In the genomic region with DNA sequence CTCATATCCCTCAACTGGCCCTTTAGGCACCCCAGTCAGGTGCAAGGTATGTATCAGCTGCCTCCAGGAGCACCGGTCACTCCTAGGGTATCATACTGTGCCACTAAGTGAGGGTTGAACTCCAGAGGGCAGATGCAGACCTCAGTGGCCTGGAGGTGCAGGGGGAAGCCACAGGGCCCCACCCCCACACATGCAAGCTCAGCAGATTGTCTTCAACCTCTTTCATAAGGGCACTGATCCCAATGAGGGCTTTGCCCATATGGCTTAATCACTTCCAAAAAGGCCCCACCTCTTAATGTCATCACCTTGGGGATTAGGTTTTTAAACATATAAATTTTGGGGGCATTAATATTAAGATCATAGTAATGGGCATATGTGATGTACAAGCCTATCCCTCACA, we compare ENCODE assay signal across 31 cellular contexts. TPM values are rescaled to one million over a fixed set of nuclear protein-coding genes. Genes with fewer than 3 reads are reported as not detected.
DNase-seq lines count a peak whose midpoint lies in the region; ATAC-seq, FAIRE-seq and TF ChIP-seq lines count a peak whose summit lies in the region.
"Had no signal": no experiment of that assay in that cellular context is flagged by ENCODE, and none has a peak within 500 bp of the region (broad histone marks: within the 10 kb centered on the region; RNA-seq: fewer than 3 reads in every experiment).

No MANE protein-coding gene starts in this region.

- no peak overlapping the region for H3K4ac ChIP-seq in trophoblast cell (ENCODE audit: low read depth, low read length)

- WGBS in A549 (ENCODE audit: missing lambda C conversion rate), result 100% methylated on average over 1 of the region's 1 CpG
- WGBS in K562 (ENCODE audit: insufficient coverage, low coverage, missing lambda C conversion rate), result 0% methylated on average over 1 of the region's 1 CpG
- no CpG with 5 or more reads among the region's 1 CpG for WGBS in right lobe of liver (ENCODE audit: insufficient coverage, low coverage, low lambda C conversion rate, missing lambda C conversion rate)
- WGBS in trophoblast cell (ENCODE audit: extremely low coverage, insufficient coverage, insufficient read length), result no CpG with 5 or more reads among the region's 1 CpG
- 30 to 50% methylated on average over 1 of the region's 1 CpG for WGBS in body of pancreas, 2 donors

- CTCF ChIA-PET in A549 (lab: Yijun Ruan, JAX), result no interaction called here
- CTCF ChIA-PET in K562 (lab: Yijun Ruan, JAX; ENCODE audit: low intra/inter-chr PET ratio), result no interaction called here

- TF ChIP-seq CTCF in A549 (IDR thresholded peaks at IDR 0.05) (no peak), K562 (IDR thresholded peaks at IDR 0.05 in 2 of 3, conservative IDR thresholded peaks at IDR 0.05 in 1 of 3; ENCODE audit: insufficient read depth in 2 of 3, low read depth in 1 of 3, low read length in 3 of 3) (no peak), right lobe of liver (IDR thresholded peaks at IDR 0.05) (no peak), body of pancreas (IDR thresholded peaks at IDR 0.05) (no peak)

- POLR2A ChIA-PET in A549 (lab: Yijun Ruan, JAX), result no interaction called here
- POLR2A ChIA-PET in K562 (lab: Yijun Ruan, JAX), result no interaction called here

- no peak overlapping the region for H3K23ac ChIP-seq in trophoblast cell (ENCODE audit: low read length)

- no peaks in the 10 kb centered on the region for H3K27me3 ChIP-seq in K562 (ENCODE audit: control insufficient read depth in 2 of 2, insufficient read depth in 2 of 2, low read length in 2 of 2)
- no peaks in the 10 kb centered on the region for H3K27me3 ChIP-seq in right lobe of liver
- no peaks in the 10 kb centered on the region for H3K27me3 ChIP-seq in trophoblast cell (ENCODE audit: insufficient read depth, low read length)
- H3K27me3 ChIP-seq in body of pancreas, result no peaks in the 10 kb centered on the region
- H3K27me3 ChIP-seq: BE2C, BLaER1 had no signal

- H3K9me3 ChIP-seq in A549 (peaks cover 15% of the 10 kb centered on the region; the same call in 2 of the 3 replicates), K562 (replicated peaks; ENCODE audit: control insufficient read depth, insufficient read depth, low read depth, low read length) (no peaks in the 10 kb centered on the region; the same call in 1 of the 2 replicates), right lobe of liver (no peaks in the 10 kb centered on the region), trophoblast cell (ENCODE audit: insufficient read depth, low read depth, low read length) (peaks cover 8% of the 10 kb centered on the region), body of pancreas (no peaks in the 10 kb centered on the region)
- H3K9me3 ChIP-seq: BE2C, BLaER1 had no signal

- H3K4me1 ChIP-seq in A549 (peaks cover 28% of the 10 kb centered on the region), K562 (replicated peaks in 1 of 2; ENCODE audit: control insufficient read depth in 2 of 2, insufficient read depth in 2 of 2, low read length in 2 of 2) (peaks cover 0 to 5% of the 10 kb centered on the region in 2 experiments; a peak in 3 of 5 replicates), right lobe of liver (peaks cover 0 to 47% (median 8%) of the 10 kb centered on the region in 4 donors), trophoblast cell (ENCODE audit: control insufficient read depth in 1 of 2, insufficient read depth in 2 of 2, low read length in 2 of 2) (no peaks in the 10 kb centered on the region), body of pancreas (peaks cover 16% of the 10 kb centered on the region)
- H3K4me1 ChIP-seq: BE2C, BLaER1 had no signal

- in situ Hi-C loops in K562 (cut with MboI), result no loop called here

- H4K91ac ChIP-seq in trophoblast cell (ENCODE audit: low read depth, low read length), result no peak overlapping the region

- no peak overlapping the region for H2AFZ ChIP-seq in K562 (ENCODE audit: low read depth, low read length)
- H2AFZ ChIP-seq in trophoblast cell (ENCODE audit: insufficient read depth, low read length, poor library complexity), result no peak overlapping the region

- no peak overlapping the region for H2BK12ac ChIP-seq in trophoblast cell (ENCODE audit: low read length)

- no peak overlapping the region for H4K8ac ChIP-seq in trophoblast cell (ENCODE audit: low read depth, low read length)

- TF ChIP-seq POLR2A in A549 (IDR thresholded peaks at IDR 0.05; ENCODE audit: low read length) (no peak), K562 (conservative IDR thresholded peaks at IDR 0.05) (no peak), right lobe of liver (IDR thresholded peaks at IDR 0.05) (no peak), body of pancreas (IDR thresholded peaks at IDR 0.05) (no peak)

- no peak overlapping the region for H3K9ac ChIP-seq in K562 (ENCODE audit: insufficient read depth in 1 of 2, low read depth in 2 of 2, low read length in 2 of 2)
- H3K9ac ChIP-seq in trophoblast cell (ENCODE audit: low read length), result no peak overlapping the region
- H3K9ac ChIP-seq: BLaER1 had no signal

- FAIRE-seq in A549 (lab: Jason Lieb, UNC) (no peak), K562 (lab: Jason Lieb, UNC) (no peak)
- FAIRE-seq: GM12878, GM12892, GM18507, GM19239 had no signal

- no peak overlapping the region for H4K12ac ChIP-seq in trophoblast cell (ENCODE audit: low read depth, low read length)

- H3K79me1 ChIP-seq in trophoblast cell (ENCODE audit: low read length), result no peaks in the 10 kb centered on the region

- no peak overlapping the region for H2AK5ac ChIP-seq in trophoblast cell (ENCODE audit: low read length)

- H2BK5ac ChIP-seq in trophoblast cell (ENCODE audit: low read depth, low read length, poor library complexity), result no peak overlapping the region

- ATAC-seq in A549 (no peak), K562 (no peak), right lobe of liver (no peak), body of pancreas (no peak), GM19395 (IDR thresholded peaks at IDR 0.05; ENCODE audit: unreplicated experiment) (no peak)
- ATAC-seq: GM12878 had no signal

- H3K79me2 ChIP-seq in K562 (ENCODE audit: control insufficient read depth, insufficient read depth, low read length) (no peaks in the 10 kb centered on the region), trophoblast cell (ENCODE audit: control insufficient read depth, insufficient read depth, low read length, poor library complexity) (no peaks in the 10 kb centered on the region)

- H3K18ac ChIP-seq in trophoblast cell (ENCODE audit: low read length), result no peak overlapping the region

- H2BK120ac ChIP-seq in trophoblast cell (ENCODE audit: insufficient read depth, low read length, poor library complexity), result no peak overlapping the region

- no peak for DNase-seq in A549 (ENCODE audit: low read depth in 1 of 2, low spot score in 1 of 2)
- DNase-seq in K562 (ENCODE audit: extremely low read depth in 1 of 4, low spot score in 3 of 4), result no peak
- DNase-seq in right lobe of liver, result no peak
- no peak for DNase-seq in trophoblast cell
- no peak for DNase-seq in body of pancreas
- no peak for DNase-seq in activated CD4-positive, alpha-beta T cell treated with anti-CD3 and anti-CD28 coated beads for 4 hours
- DNase-seq: ACHN; BE2C; C1 segment of cervical spinal cord; CD4-positive, alpha-beta memory T cell; CD4-positive, CD25-positive, alpha-beta regulatory T cell; CD8-positive, alpha-beta memory T cell; COR-L47; DMS 273 treated with DMSO at 0.1 percent for 48 hours; DMS153; DMS53; DMS79; DND-41; EL; GDM1 had no signal

- no peak for TF ChIP-seq RAD21 in A549 (conservative IDR thresholded peaks at IDR 0.05 in 1 of 2, IDR thresholded peaks at IDR 0.05 in 1 of 2)
- no peak for TF ChIP-seq RAD21 in K562 (CRISPR knock-in tag; conservative IDR thresholded peaks at IDR 0.05 in 1 of 2, IDR thresholded peaks at IDR 0.05 in 1 of 2)

- no peaks in the 10 kb centered on the region for H3K9me1 ChIP-seq in K562 (ENCODE audit: control insufficient read depth, insufficient read depth, low read length)

- H3K27ac ChIP-seq in A549 (peak overlapping the region; percentile 96 to 98; a peak in 5 of 6 replicates), K562 (ENCODE audit: extremely low read depth, low read depth, low read length) (no peak overlapping the region), right lobe of liver (peak overlapping the region; percentile 13 to 75 (median 54)), trophoblast cell (ENCODE audit: low read depth, low read length) (no peak overlapping the region), body of pancreas (no peak overlapping the region)
- H3K27ac ChIP-seq: 22Rv1, BLaER1 had no signal

- intact Hi-C loops in K562 (cut with micrococcal nuclease), result no loop called here
- intact Hi-C loops in right lobe of liver (cut with DNase I), result no loop called here
- intact Hi-C loops in body of pancreas (cut with DNase I), result no loop called here

- H4K20me1 ChIP-seq in K562 (replicated peaks; ENCODE audit: control insufficient read depth, insufficient read depth, low read length), result no peaks in the 10 kb centered on the region
- H4K20me1 ChIP-seq: BLaER1 had no signal

- no TSS peak for BruUV-seq in K562 (replicated peaks; lab: Mats Ljungman, UMichigan)

- H3K4me3 ChIP-seq in A549, result no peak overlapping the region
- H3K4me3 ChIP-seq in K562, result no peak overlapping the region
- H3K4me3 ChIP-seq in right lobe of liver, result no peak overlapping the region
- H3K4me3 ChIP-seq in trophoblast cell (ENCODE audit: low read depth, low read length), result peak overlapping the region; percentile 40
- H3K4me3 ChIP-seq in body of pancreas, result no peak overlapping the region
- H3K4me3 ChIP-seq: BLaER1, GM12878 had no signal

- no peaks in the 10 kb centered on the region for H3K36me3 ChIP-seq in K562 (ENCODE audit: control insufficient read depth, insufficient read depth, low read length)
- peaks cover 0 to 9% (median 1%) of the 10 kb centered on the region in 4 donors for H3K36me3 ChIP-seq in right lobe of liver
- H3K36me3 ChIP-seq in trophoblast cell (ENCODE audit: control insufficient read depth in 1 of 2, insufficient read depth in 2 of 2, low read length in 2 of 2), result no peaks in the 10 kb centered on the region
- H3K36me3 ChIP-seq in body of pancreas (replicated peaks in 1 of 2; ENCODE audit: insufficient read depth in 1 of 2, low read depth in 2 of 2), result no peaks in the 10 kb centered on the region
- H3K36me3 ChIP-seq: BE2C, BLaER1 had no signal

- H3K4me2 ChIP-seq in A549, result no peak overlapping the region
- H3K4me2 ChIP-seq in K562 (ENCODE audit: insufficient read depth, low read length), result no peak overlapping the region
- no peak overlapping the region for H3K4me2 ChIP-seq in trophoblast cell (ENCODE audit: low read length)
- H3K4me2 ChIP-seq: BLaER1 had no signal

- H3K14ac ChIP-seq in trophoblast cell (ENCODE audit: low read length), result no peak overlapping the region

- no peak for TF ChIP-seq EP300 in A549 (IDR thresholded peaks at IDR 0.05)
- no peak for TF ChIP-seq EP300 in K562 (IDR thresholded peaks at IDR 0.05; ENCODE audit: low read length)

RNA-seq across cellular contexts. Expression of a gene that starts 28.2 kb away (rescaled TPM):
- polyA plus RNA-seq in A549 (2011; rRNA removed), result 9.1 TPM in 2 replicates
- 1.9 and 2.3 TPM in 2 replicates for polyA plus RNA-seq in A549 (2012; cell fraction: cytosol; rRNA removed)
- 2.2 and 4.3 TPM in 2 replicates for polyA plus RNA-seq in A549 (2012; cell fraction: nucleus; rRNA removed)
- polyA plus RNA-seq in A549 (2017; fragmentation: RNase III; extraction: RNeasy Plus Mini Kit Qiagen cat#74134 plus additional on column Dnase treatment), result 10.1 to 13.6 TPM (median 10.9 TPM) in 3 replicates
- 6.2 and 6.7 TPM in 2 replicates for polyA minus RNA-seq in A549 (2011; rRNA and poly(A)+ RNA removed)
- total RNA-seq in K562 (2011; cell fraction: chromatin; rRNA removed; ENCODE audit: low replicate concordance), result 0.32 and 0.49 TPM in 2 replicates
- total RNA-seq in K562 (2011; cell fraction: nucleolus; rRNA removed), result 0.17 and 0.39 TPM in 2 replicates
- 0.22 and 0.46 TPM in 2 replicates for total RNA-seq in K562 (2011; cell fraction: nucleoplasm; rRNA removed)
- total RNA-seq in K562 (2014; rRNA removed), result 0.24 and 0.32 TPM in 2 replicates
- 0.26 and 0.40 TPM in 2 replicates for total RNA-seq in K562 (2014; rRNA removed; fragmentation: Illumina TruSeq; extraction: Trizol)
- 0.25 and 0.26 TPM in 2 replicates for total RNA-seq in K562 (2015; rRNA removed; fragmentation: Illumina TruSeq; extraction: Trizol)
- total RNA-seq in K562 (2021), result 0.27 and 0.36 TPM in 2 replicates
- polyA plus RNA-seq in K562 (2011; rRNA removed), result 0.17 and 0.23 TPM in 2 replicates
- polyA plus RNA-seq in K562 (2011; cell fraction: cytosol; rRNA removed), result 0.04 and 0.22 TPM in 2 replicates
- polyA plus RNA-seq in K562 (2011; cell fraction: nucleus; rRNA removed), result 0.28 and 0.67 TPM in 2 replicates
- polyA plus RNA-seq in K562 (2012), result 0.15 and 0.16 TPM in 2 replicates
- polyA plus RNA-seq in K562 (2014; fragmentation: Illumina TruSeq; extraction: Trizol), result 0.25 and 0.33 TPM in 2 replicates
- under 1 TPM; 0.53 to 0.76 TPM for polyA plus RNA-seq in K562 (2014; fragmentation: Nextera tagmentation; extraction: Ambion mirVana)
- polyA plus RNA-seq in K562 (2014; rRNA removed), result 0.28 and 0.88 TPM in 2 replicates
- 0.14 and 0.15 TPM in 2 replicates for polyA minus RNA-seq in K562 (2011; rRNA and poly(A)+ RNA removed)
- not detected in 2 replicates for polyA minus RNA-seq in K562 (2011; cell fraction: cytosol; rRNA and poly(A)+ RNA removed)
- 0.13 and 0.22 TPM in 2 replicates for polyA minus RNA-seq in K562 (2011; cell fraction: nucleus; rRNA and poly(A)+ RNA removed)
- 100 to 1,000 TPM; 223 to 648 (median 507) TPM for total RNA-seq in right lobe of liver
- 0.12 TPM in 2 replicates for polyA plus RNA-seq in trophoblast cell (2013)
- 1 to 10 TPM; 1.0 to 2.6 TPM for total RNA-seq in body of pancreas
- total RNA-seq: A172; CD8-positive, alpha-beta memory T cell; G401 had no signal
- polyA plus RNA-seq: AG04450, CD14-positive monocyte had no signal

RNA-seq across cellular contexts. Expression of a gene that starts 41.8 kb away (rescaled TPM):
- polyA plus RNA-seq in A549 (2011; rRNA removed) (37.6 and 42.5 TPM in 2 replicates), A549 (2017; fragmentation: RNase III; extraction: RNeasy Plus Mini Kit Qiagen cat#74134 plus additional on column Dnase treatment) (23.7 to 24.7 TPM (median 23.9 TPM) in 3 replicates), K562 (2011; rRNA removed) (34.4 and 46.7 TPM in 2 replicates), K562 (2014; fragmentation: Illumina TruSeq; extraction: Trizol) (31.9 and 36.9 TPM in 2 replicates), K562 (2014; fragmentation: Nextera tagmentation; extraction: Ambion mirVana) (100 to 1,000 TPM in 1 of 2 experiments, 10 to 100 TPM in 1; 80.1 to 107 TPM), K562 (2014; rRNA removed) (20.4 and 26.8 TPM in 2 replicates)
- polyA plus RNA-seq in A549 (2012; cell fraction: cytosol; rRNA removed), result 7.7 and 8.3 TPM in 2 replicates
- 2.0 and 3.6 TPM in 2 replicates for polyA plus RNA-seq in A549 (2012; cell fraction: nucleus; rRNA removed)
- polyA minus RNA-seq in A549 (2011; rRNA and poly(A)+ RNA removed), result 2.1 and 2.7 TPM in 2 replicates
- 5.5 and 17.9 TPM in 2 replicates for total RNA-seq in K562 (2011; cell fraction: chromatin; rRNA removed; ENCODE audit: low replicate concordance)
- 3.6 and 3.8 TPM in 2 replicates for total RNA-seq in K562 (2011; cell fraction: nucleolus; rRNA removed)
- total RNA-seq in K562 (2011; cell fraction: nucleoplasm; rRNA removed), result 13.2 and 25.3 TPM in 2 replicates
- total RNA-seq in K562 (2014; rRNA removed) (17.5 and 21.8 TPM in 2 replicates), K562 (2014; rRNA removed; fragmentation: Illumina TruSeq; extraction: Trizol) (37.5 and 42.5 TPM in 2 replicates), K562 (2015; rRNA removed; fragmentation: Illumina TruSeq; extraction: Trizol) (34.0 and 37.4 TPM in 2 replicates), K562 (2021) (19.7 and 21.9 TPM in 2 replicates), right lobe of liver (1 to 10 TPM; 4.6 to 8.7 (median 6.7) TPM), body of pancreas (1 to 10 TPM; 3.6 to 7.3 TPM)
- polyA plus RNA-seq in K562 (2011; cell fraction: cytosol; rRNA removed), result 7.0 and 16.5 TPM in 2 replicates
- polyA plus RNA-seq in K562 (2011; cell fraction: nucleus; rRNA removed), result 13.0 and 22.6 TPM in 2 replicates
- 10.1 and 18.7 TPM in 2 replicates for polyA plus RNA-seq in K562 (2012)
- 11.0 and 14.4 TPM in 2 replicates for polyA minus RNA-seq in K562 (2011; rRNA and poly(A)+ RNA removed)
- polyA minus RNA-seq in K562 (2011; cell fraction: cytosol; rRNA and poly(A)+ RNA removed), result 3.0 and 3.5 TPM in 2 replicates
- polyA minus RNA-seq in K562 (2011; cell fraction: nucleus; rRNA and poly(A)+ RNA removed), result 9.3 and 20.3 TPM in 2 replicates
- 10.1 and 10.3 TPM in 2 replicates for polyA plus RNA-seq in trophoblast cell (2013)

RNA-seq across cellular contexts. Expression of a gene that starts 42.0 kb away (rescaled TPM):
- polyA plus RNA-seq in A549 (2011; rRNA removed), result 13.9 and 14.0 TPM in 2 replicates
- polyA plus RNA-seq in A549 (2012; cell fraction: cytosol; rRNA removed), result 1.2 and 1.3 TPM in 2 replicates
- 1.3 and 2.3 TPM in 2 replicates for polyA plus RNA-seq in A549 (2012; cell fraction: nucleus; rRNA removed)
- 8.3 to 9.6 TPM (median 8.8 TPM) in 3 replicates for polyA plus RNA-seq in A549 (2017; fragmentation: RNase III; extraction: RNeasy Plus Mini Kit Qiagen cat#74134 plus additional on column Dnase treatment)
- 5.4 and 6.5 TPM in 2 replicates for polyA minus RNA-seq in A549 (2011; rRNA and poly(A)+ RNA removed)
- 6.8 and 22.2 TPM in 2 replicates for total RNA-seq in K562 (2011; cell fraction: chromatin; rRNA removed; ENCODE audit: low replicate concordance)
- total RNA-seq in K562 (2011; cell fraction: nucleolus; rRNA removed), result 4.7 and 6.1 TPM in 2 replicates
- total RNA-seq in K562 (2011; cell fraction: nucleoplasm; rRNA removed), result 7.3 and 9.5 TPM in 2 replicates
- total RNA-seq in K562 (2014; rRNA removed), result 6.1 and 6.3 TPM in 2 replicates
- 12.8 and 13.7 TPM in 2 replicates for total RNA-seq in K562 (2014; rRNA removed; fragmentation: Illumina TruSeq; extraction: Trizol)
- total RNA-seq in K562 (2015; rRNA removed; fragmentation: Illumina TruSeq; extraction: Trizol), result 15.3 and 15.6 TPM in 2 replicates
- 7.4 and 8.5 TPM in 2 replicates for total RNA-seq in K562 (2021)
- polyA plus RNA-seq in K562 (2011; rRNA removed), result 4.7 and 6.0 TPM in 2 replicates
- polyA plus RNA-seq in K562 (2011; cell fraction: cytosol; rRNA removed), result 0.76 and 2.4 TPM in 2 replicates
- polyA plus RNA-seq in K562 (2011; cell fraction: nucleus; rRNA removed), result 5.0 and 5.7 TPM in 2 replicates
- polyA plus RNA-seq in K562 (2012), result 5.9 and 7.2 TPM in 2 replicates
- polyA plus RNA-seq in K562 (2014; fragmentation: Illumina TruSeq; extraction: Trizol), result 9.0 and 10.7 TPM in 2 replicates
- polyA plus RNA-seq in K562 (2014; fragmentation: Nextera tagmentation; extraction: Ambion mirVana), result 1 to 10 TPM; 2.4 to 3.5 TPM
- polyA plus RNA-seq in K562 (2014; rRNA removed), result 6.4 TPM in 2 replicates
- 10.9 and 16.2 TPM in 2 replicates for polyA minus RNA-seq in K562 (2011; rRNA and poly(A)+ RNA removed)
- polyA minus RNA-seq in K562 (2011; cell fraction: cytosol; rRNA and poly(A)+ RNA removed), result 2.3 and 3.6 TPM in 2 replicates
- 9.2 and 19.4 TPM in 2 replicates for polyA minus RNA-seq in K562 (2011; cell fraction: nucleus; rRNA and poly(A)+ RNA removed)
- total RNA-seq in right lobe of liver, result 1 to 10 TPM; 5.7 to 9.7 (median 8.2) TPM
- polyA plus RNA-seq in trophoblast cell (2013), result 7.7 and 8.2 TPM in 2 replicates
- 10 to 100 TPM; 25.1 to 25.2 TPM for total RNA-seq in body of pancreas

Comparison
In these comparisons a context has a peak if more than half of its experiments do, and no peak if none do; other contexts are left out.
1. H3K27ac ChIP-seq: peak in A549 (2 of 2) and right lobe of liver (3 of 3); none in K562 (single experiment), trophoblast cell (single experiment) and body of pancreas (0 of 4).
2. RNA of a gene that starts 28.2 kb away (total RNA-seq): 223 to 648 TPM in right lobe of liver; 1.0 to 2.6 TPM in body of pancreas and 0.17 to 0.49 TPM in K562; every median in the first group is over 10 times any median in the second.